In the genomic region with DNA sequence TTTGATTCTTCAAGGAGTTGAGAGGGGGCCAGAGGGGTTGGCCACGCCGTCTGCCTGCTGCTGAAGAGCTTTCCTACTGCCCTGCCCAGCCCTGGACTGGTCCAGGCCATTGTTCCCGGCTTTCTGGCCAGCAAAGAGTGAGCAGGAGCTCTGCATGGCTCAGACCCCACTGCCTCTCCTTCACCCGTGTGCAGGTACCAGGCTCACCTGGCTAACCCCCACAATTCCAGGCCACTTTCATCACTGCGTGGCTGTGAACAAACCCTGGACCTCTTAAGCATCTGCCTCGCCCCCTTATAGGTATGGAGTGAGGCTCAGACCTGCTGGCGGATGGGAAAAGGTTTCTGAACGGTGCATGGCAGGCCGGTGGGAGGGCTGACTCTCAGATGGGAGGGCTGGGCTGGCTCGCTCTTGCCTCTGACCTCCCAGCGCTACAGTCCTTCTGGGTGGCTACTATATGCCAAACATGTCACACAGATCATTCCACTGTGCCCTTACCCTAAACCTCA, we compare ENCODE assay signal across 22 cellular contexts. TPM values are rescaled to one million over a fixed set of nuclear protein-coding genes. Genes with fewer than 3 reads are reported as not detected.
DNase-seq lines count a peak whose midpoint lies in the region; ATAC-seq and TF ChIP-seq lines count a peak whose summit lies in the region.
"Had no signal": no experiment of that assay in that cellular context is flagged by ENCODE, and none has a peak within 500 bp of the region (broad histone marks: within the 10 kb centered on the region; RNA-seq: fewer than 3 reads in every experiment).

No MANE protein-coding gene starts in this region.

- in situ Hi-C loops in IMR-90 (cut with MboI; ENCODE audit: low sequenced_read_pairs): no loop called here

- no peak overlapping the region for H3K4me2 ChIP-seq in IMR-90 (ENCODE audit: low read depth, low read length)
- H3K4me2 ChIP-seq: GM23338 had no signal

- no peak overlapping the region for H3K18ac ChIP-seq in IMR-90 (ENCODE audit: low read depth, low read length)

- TF ChIP-seq POLR2A in IMR-90 (IDR thresholded peaks at IDR 0.05; ENCODE audit: low read depth, low read length): no peak

- H3K56ac ChIP-seq in IMR-90 (ENCODE audit: extremely low read depth, insufficient read depth, low read length): no peak overlapping the region

- H3K36me3 ChIP-seq in IMR-90 (ENCODE audit: control insufficient read depth, insufficient read depth, low read length): peaks cover 17% of the 10 kb centered on the region; the same call in 1 of the 2 replicates
- H3K36me3 ChIP-seq in lower lobe of right lung: peaks cover 21% of the 10 kb centered on the region
- H3K36me3 ChIP-seq: BE2C had no signal

- no peak overlapping the region for H3K27ac ChIP-seq in IMR-90 (ENCODE audit: insufficient read depth, low read length)
- H3K27ac ChIP-seq in lower lobe of right lung: peak overlapping the region; percentile 14

- H4K8ac ChIP-seq in IMR-90 (ENCODE audit: low read depth in 2 of 2, low read length in 2 of 2): no peak overlapping the region

- no peak overlapping the region for H3K4me3 ChIP-seq in IMR-90 (ENCODE audit: insufficient read depth, low read depth, low read length)
- H3K4me3 ChIP-seq in lower lobe of right lung: no peak overlapping the region
- H3K4me3 ChIP-seq: GM23338 had no signal

- H3K27ac Mint-ChIP-seq in effector memory CD8-positive, alpha-beta T cell: peak overlapping the region; percentile 3 to 82
- H3K27ac Mint-ChIP-seq in type B pancreatic cell: peak overlapping the region; percentile 39
- H3K27ac Mint-ChIP-seq: GM23338 had no signal

- peaks cover 3 to 16% of the 10 kb centered on the region in 2 experiments; a peak in 2 of 4 replicates for H3K79me1 ChIP-seq in IMR-90 (ENCODE audit: low read depth in 1 of 2, low read length in 2 of 2)

- H3K27me3 ChIP-seq in IMR-90 (ENCODE audit: control insufficient read depth, insufficient read depth, low read length) (peaks cover 12% of the 10 kb centered on the region; the same call in 1 of the 2 replicates), lower lobe of right lung (ENCODE audit: low read depth) (no peaks in the 10 kb centered on the region)
- H3K27me3 ChIP-seq: BE2C had no signal

- ATAC-seq in IMR-90 (ENCODE audit: low read depth): no peak
- ATAC-seq in effector memory CD8-positive, alpha-beta T cell (replicated peaks): no peak
- ATAC-seq in lower lobe of right lung: no peak
- no peak for ATAC-seq in GM18870 (IDR thresholded peaks at IDR 0.05; ENCODE audit: unreplicated experiment)
- ATAC-seq: GM23338, Panc1, SK-N-SH treated with all-trans-retinoic acid at 6 μM for 48 hours had no signal

- peaks cover 13% of the 10 kb centered on the region for H4K20me1 ChIP-seq in IMR-90 (ENCODE audit: insufficient read depth, low read length)

- peaks cover 10 to 22% of the 10 kb centered on the region in 2 donors for H3K4me1 Mint-ChIP-seq in effector memory CD8-positive, alpha-beta T cell (ENCODE audit: low read depth in 2 of 2)
- peaks cover 8% of the 10 kb centered on the region for H3K4me1 Mint-ChIP-seq in type B pancreatic cell (ENCODE audit: unreplicated experiment)

- H4K5ac ChIP-seq in IMR-90 (ENCODE audit: low read depth, low read length): no peak overlapping the region

- WGBS in IMR-90 (ENCODE audit: extremely low coverage in 2 of 2, insufficient read length in 1 of 2), 2 experiments: no CpG with 5 or more reads among the region's 11 CpGs

- H3K9me3 ChIP-seq in IMR-90 (ENCODE audit: control insufficient read depth, insufficient read depth, low read length) (no peaks in the 10 kb centered on the region), lower lobe of right lung (no peaks in the 10 kb centered on the region)
- H3K9me3 ChIP-seq: BE2C had no signal

- no peaks in the 10 kb centered on the region for H3K4me1 ChIP-seq in IMR-90 (ENCODE audit: control insufficient read depth, insufficient read depth, low read length)
- H3K4me1 ChIP-seq in lower lobe of right lung: peaks cover 31% of the 10 kb centered on the region
- H3K4me1 ChIP-seq: BE2C had no signal

- no peak overlapping the region for H3K9ac ChIP-seq in IMR-90 (ENCODE audit: low read depth, low read length)

- BruUV-seq in IMR-90 (replicated peaks; lab: Mats Ljungman, UMichigan): no TSS peak

- no peak overlapping the region for H2BK120ac ChIP-seq in IMR-90 (ENCODE audit: low read depth, low read length)

- H2BK5ac ChIP-seq in IMR-90 (ENCODE audit: low read depth, low read length, poor library complexity, severe bottlenecking): no peak overlapping the region

- intact Hi-C loops in IMR-90 (cut with micrococcal nuclease) (no loop called here), lower lobe of right lung (cut with DNase I) (no loop called here)

- CTCF ChIA-PET in IMR-90 (lab: Yijun Ruan, JAX): no interaction called here

- no peak overlapping the region for H2AFZ ChIP-seq in IMR-90 (replicated peaks; ENCODE audit: low read length, poor library complexity)
- H2AFZ ChIP-seq: GM23338 had no signal

- H2BK20ac ChIP-seq in IMR-90 (ENCODE audit: low read depth, low read length): no peak overlapping the region

- no peaks in the 10 kb centered on the region for H3K9me1 ChIP-seq in IMR-90 (ENCODE audit: insufficient read depth, low read length)

- H3K36me3 Mint-ChIP-seq in effector memory CD8-positive, alpha-beta T cell (ENCODE audit: insufficient read depth): peaks cover 15% of the 10 kb centered on the region
- H3K36me3 Mint-ChIP-seq in type B pancreatic cell: peaks cover 3% of the 10 kb centered on the region

- dilution Hi-C loops in IMR-90 (cut with HindIII; ENCODE audit: low sequenced_read_pairs, unreplicated experiment): no loop called here

- no peaks in the 10 kb centered on the region for H3K9me3 Mint-ChIP-seq in effector memory CD8-positive, alpha-beta T cell
- no peaks in the 10 kb centered on the region for H3K9me3 Mint-ChIP-seq in type B pancreatic cell
- H3K9me3 Mint-ChIP-seq: GM23338 had no signal

- DNase-seq in IMR-90 (no peak), lower lobe of right lung (peak; percentile 39), type B pancreatic cell (ENCODE audit: extremely low spot score, unreplicated experiment) (no peak)
- DNase-seq in effector memory CD8-positive, alpha-beta T cell: no peak
- DNase-seq in stimulated activated CD4-positive, alpha-beta T cell treated with anti-CD3 and anti-CD28 coated beads, Interleukin-15, amount 100 ng/mL, for 24 hours: no peak
- no peak for DNase-seq in activated naive CD4-positive, alpha-beta T cell (lab: John Stamatoyannopoulos, UW)
- DNase-seq: BE2C, COR-L47, DMS79, KG1, NCI-H1092 treated with DMSO at 0.1 percent for 48 hours, NCI-H1436 treated with DMSO at 0.1 percent for 48 hours, NCI-H2029, NCI-H226, NCI-H510A treated with DMSO at 0.1 percent for 48 hours, NCI-H748 treated with DMSO at 0.1 percent for 48 hours had no signal

- H3K23ac ChIP-seq in IMR-90 (ENCODE audit: low read depth, low read length): no peak overlapping the region

- no peak overlapping the region for H4K91ac ChIP-seq in IMR-90 (ENCODE audit: insufficient read depth, low read depth, low read length)

- no peak overlapping the region for H3K14ac ChIP-seq in IMR-90 (replicated peaks; ENCODE audit: low read depth, low read length)

- H3K4ac ChIP-seq in IMR-90 (ENCODE audit: low read depth, low read length): no peak overlapping the region

- POLR2A ChIA-PET in IMR-90 (lab: Charles Lee; ENCODE audit: unreplicated experiment): interaction anchor here (0.7 kb wide), 1 partner anchor 8 kb away, joined by 4 read pairs; no protein-coding TSS in a partner anchor

- H2AK9ac ChIP-seq in IMR-90 (replicated peaks; ENCODE audit: low read depth, low read length, poor library complexity): peak overlapping the region; percentile 50

- TF ChIP-seq CTCF in IMR-90 (conservative IDR thresholded peaks at IDR 0.05; ENCODE audit: low read depth, low read length): no peak
- TF ChIP-seq CTCF in lower lobe of right lung (IDR thresholded peaks at IDR 0.05): no peak
- no peak for TF ChIP-seq CTCF in type B pancreatic cell (conservative IDR thresholded peaks at IDR 0.05)

- H3K4me3 Mint-ChIP-seq in effector memory CD8-positive, alpha-beta T cell: no peak overlapping the region
- H3K4me3 Mint-ChIP-seq in type B pancreatic cell: no peak overlapping the region
- H3K4me3 Mint-ChIP-seq: GM23338 had no signal

- H2AK5ac ChIP-seq in IMR-90 (ENCODE audit: low read depth, low read length): no peak overlapping the region

- H2BK15ac ChIP-seq in IMR-90 (ENCODE audit: low read depth, low read length): no peak overlapping the region

- TF ChIP-seq RAD21 in IMR-90 (IDR thresholded peaks at IDR 0.05; ENCODE audit: low read length): no peak

- H3K27me3 Mint-ChIP-seq in effector memory CD8-positive, alpha-beta T cell: no peaks in the 10 kb centered on the region
- H3K27me3 Mint-ChIP-seq in type B pancreatic cell: peaks cover 16% of the 10 kb centered on the region

RNA-seq across cellular contexts. Expression of a gene that starts 8.9 kb away (rescaled TPM):
- total RNA-seq in IMR-90 (2012; rRNA removed) (0.83 and 0.90 TPM in 2 replicates), lower lobe of right lung (11.0 TPM), type B pancreatic cell (ENCODE audit: low replicate concordance) (13.7 and 14.2 TPM in 2 replicates)
- 6.3 TPM in 2 replicates for polyA plus RNA-seq in IMR-90 (2012; rRNA removed)
- 6.7 and 10.4 TPM in 2 replicates for polyA plus RNA-seq in IMR-90 (2012; cell fraction: cytosol; rRNA removed)
- 5.8 and 8.9 TPM in 2 replicates for polyA plus RNA-seq in IMR-90 (2012; cell fraction: nucleus; rRNA removed; ENCODE audit: low replicate concordance)

RNA-seq across cellular contexts. Expression of a gene that starts 9.6 kb away (rescaled TPM):
- total RNA-seq in IMR-90 (2012; rRNA removed) (23.1 and 45.9 TPM in 2 replicates), lower lobe of right lung (39.9 TPM), type B pancreatic cell (ENCODE audit: low replicate concordance) (39.7 and 42.9 TPM in 2 replicates)
- polyA plus RNA-seq in IMR-90 (2012; rRNA removed): 94.9 and 96.8 TPM in 2 replicates
- polyA plus RNA-seq in IMR-90 (2012; cell fraction: cytosol; rRNA removed): 126 and 158 TPM in 2 replicates
- 32.4 and 62.6 TPM in 2 replicates for polyA plus RNA-seq in IMR-90 (2012; cell fraction: nucleus; rRNA removed; ENCODE audit: low replicate concordance)

RNA-seq across cellular contexts. Expression of a gene that starts 20.7 kb away (rescaled TPM):
- total RNA-seq in IMR-90 (2012; rRNA removed): not detected in 2 replicates
- not detected in 2 replicates for polyA plus RNA-seq in IMR-90 (2012; rRNA removed)
- not detected in 2 replicates for polyA plus RNA-seq in IMR-90 (2012; cell fraction: cytosol; rRNA removed)
- 0.01 TPM in 1 of 2 replicates, not detected in the other for polyA plus RNA-seq in IMR-90 (2012; cell fraction: nucleus; rRNA removed; ENCODE audit: low replicate concordance)
- total RNA-seq in lower lobe of right lung: 0.35 TPM
- total RNA-seq in type B pancreatic cell (ENCODE audit: low replicate concordance): 0.19 and 2.3 TPM in 2 replicates
- total RNA-seq: A673, GM23338, HT-29 had no signal
- polyA plus RNA-seq: GM23338 had no signal

RNA-seq across cellular contexts. Expression of a gene that starts 33.9 kb away (rescaled TPM):
- total RNA-seq in IMR-90 (2012; rRNA removed): 0.18 and 0.28 TPM in 2 replicates
- 0.56 and 0.69 TPM in 2 replicates for polyA plus RNA-seq in IMR-90 (2012; rRNA removed)
- polyA plus RNA-seq in IMR-90 (2012; cell fraction: cytosol; rRNA removed): 0.69 and 1.1 TPM in 2 replicates
- polyA plus RNA-seq in IMR-90 (2012; cell fraction: nucleus; rRNA removed; ENCODE audit: low replicate concordance): 0.24 and 0.62 TPM in 2 replicates
- 21.5 TPM for total RNA-seq in lower lobe of right lung
- total RNA-seq in type B pancreatic cell (ENCODE audit: low replicate concordance): 33.2 and 46.3 TPM in 2 replicates
